ENCODE assay signal across 13 cellular contexts in the genomic region with DNA sequence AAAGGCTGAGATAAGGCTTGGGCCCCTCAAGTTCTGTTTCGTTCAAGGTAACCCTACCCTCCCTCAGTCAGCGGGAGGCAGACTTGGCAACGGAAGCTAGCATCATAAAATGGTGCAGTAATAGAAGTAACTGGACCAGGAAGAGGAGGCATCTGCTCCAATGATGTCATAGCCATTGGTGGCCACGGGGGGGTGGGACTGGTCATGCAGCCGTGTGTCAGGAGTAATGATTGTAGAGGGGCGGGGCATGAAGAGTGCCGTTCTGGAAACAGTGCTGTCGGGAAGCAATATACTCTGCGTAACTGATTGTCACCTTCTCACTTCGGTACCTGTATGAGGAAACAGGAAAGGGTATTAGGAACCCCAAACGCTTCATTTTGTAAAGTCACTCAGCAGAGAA. TPM values are rescaled to one million over a fixed set of nuclear protein-coding genes. Genes with fewer than 3 reads are reported as not detected.
DNase-seq lines count a peak whose midpoint lies in the region; ATAC-seq, FAIRE-seq and TF ChIP-seq lines count a peak whose summit lies in the region.
"Had no signal": no experiment of that assay in that cellular context is flagged by ENCODE, and none has a peak within 500 bp of the region (broad histone marks: within the 10 kb centered on the region; RNA-seq: fewer than 3 reads in every experiment).

No MANE protein-coding gene starts in this region.

- ATAC-seq in A549 = peak; percentile 74 to 80
- no peak for ATAC-seq in GM21717 (IDR thresholded peaks at IDR 0.05; ENCODE audit: unreplicated experiment)
- ATAC-seq in HG02938 (IDR thresholded peaks at IDR 0.05; ENCODE audit: unreplicated experiment) = no peak
- no peak for ATAC-seq in left lung
- ATAC-seq: stimulated activated memory B cell treated with anti-CD40 and anti-IgM and Interleukin-4, amounts not matched to agents 10 μg/mL and 1 μg/mL and 100 μg/mL, for 72 hours; T-helper 17 cell had no signal

- CTCF ChIA-PET in A549 (lab: Yijun Ruan, JAX) = interaction anchor here (1.3 kb wide), 1 partner anchor 17 kb away, joined by 4 read pairs; no protein-coding TSS in a partner anchor

- H3K4me3 Mint-ChIP-seq in glutamatergic neuron (ENCODE audit: unreplicated experiment) = no peak overlapping the region
- H3K4me3 Mint-ChIP-seq: stimulated activated memory B cell treated with anti-CD40 and anti-IgM and Interleukin-4, amounts not matched to agents 10 μg/mL and 1 μg/mL and 100 μg/mL, for 72 hours; T-helper 17 cell had no signal

- H3K4me1 Mint-ChIP-seq in glutamatergic neuron (ENCODE audit: low read depth, unreplicated experiment) = peaks cover 14% of the 10 kb centered on the region

- no peaks in the 10 kb centered on the region for H3K27me3 ChIP-seq in GM06990 (replicated peaks; ENCODE audit: control insufficient read depth, insufficient read depth, low read length)
- H3K27me3 ChIP-seq in left lung = no peaks in the 10 kb centered on the region

- FAIRE-seq in A549 (lab: Jason Lieb, UNC) = no peak

- TF ChIP-seq EP300 in A549 (IDR thresholded peaks at IDR 0.05) = no peak

- H3K27ac ChIP-seq in A549 (no peak overlapping the region), left lung (no peak overlapping the region)

- H3K4me1 ChIP-seq in A549 (no peaks in the 10 kb centered on the region), left lung (peaks cover 0 to 4% of the 10 kb centered on the region in 2 donors)

- H3K27ac Mint-ChIP-seq in glutamatergic neuron (ENCODE audit: unreplicated experiment) = peak overlapping the region; percentile 18
- H3K27ac Mint-ChIP-seq: stimulated activated memory B cell treated with anti-CD40 and anti-IgM and Interleukin-4, amounts not matched to agents 10 μg/mL and 1 μg/mL and 100 μg/mL, for 72 hours; T-helper 17 cell had no signal

- POLR2A ChIA-PET in A549 (lab: Yijun Ruan, JAX) = no interaction called here

- no peak for TF ChIP-seq POLR2A in A549 (IDR thresholded peaks at IDR 0.05; ENCODE audit: low read length)

- WGBS in A549 (ENCODE audit: missing lambda C conversion rate) = 81% methylated on average over 11 of the region's 11 CpGs

- intact Hi-C loops in left lung (cut with DNase I) = no loop called here

- H3K27me3 Mint-ChIP-seq in glutamatergic neuron (ENCODE audit: unreplicated experiment) = peaks cover 2% of the 10 kb centered on the region
- H3K27me3 Mint-ChIP-seq: stimulated activated memory B cell treated with anti-CD40 and anti-IgM and Interleukin-4, amounts not matched to agents 10 μg/mL and 1 μg/mL and 100 μg/mL, for 72 hours; T-helper 17 cell had no signal

- no peak for TF ChIP-seq RAD21 in A549 (conservative IDR thresholded peaks at IDR 0.05 in 1 of 2, IDR thresholded peaks at IDR 0.05 in 1 of 2)

- no peaks in the 10 kb centered on the region for H3K9me3 Mint-ChIP-seq in glutamatergic neuron (ENCODE audit: unreplicated experiment)
- H3K9me3 Mint-ChIP-seq: stimulated activated memory B cell treated with anti-CD40 and anti-IgM and Interleukin-4, amounts not matched to agents 10 μg/mL and 1 μg/mL and 100 μg/mL, for 72 hours had no signal

- no peak overlapping the region for H3K4me2 ChIP-seq in A549

- H3K4me3 ChIP-seq in A549 (no peak overlapping the region), GM06990 (replicated peaks; ENCODE audit: low read depth, low read length) (no peak overlapping the region), left lung (no peak overlapping the region)

- H3K36me3 Mint-ChIP-seq in glutamatergic neuron (ENCODE audit: unreplicated experiment) = no peaks in the 10 kb centered on the region

- peak; percentile 52 to 57 for DNase-seq in A549 (ENCODE audit: low read depth in 1 of 2, low spot score in 1 of 2)
- no peak for DNase-seq in GM06990 (ENCODE audit: extremely low read depth, insufficient read length)
- DNase-seq in RPMI7951 (ENCODE audit: low read depth) = peak; percentile 45
- no peak for DNase-seq in glutamatergic neuron
- no peak for DNase-seq in left lung
- DNase-seq in stimulated activated CD4-positive, alpha-beta T cell treated with anti-CD3 and anti-CD28 coated beads, Interleukin-1b, Interleukin-23, amount 100 ng/mL, for 48 hours = no peak
- DNase-seq: amygdala, KG1, NCI-H446, T-helper 17 cell had no signal

- H3K9me3 ChIP-seq in A549 (no peaks in the 10 kb centered on the region), left lung (no peaks in the 10 kb centered on the region)

- no peak for TF ChIP-seq CTCF in A549 (IDR thresholded peaks at IDR 0.05)
- peak; percentile 2 for TF ChIP-seq CTCF in GM06990 (IDR thresholded peaks at IDR 0.05; ENCODE audit: insufficient read depth, low read length, poor library complexity, severe bottlenecking)
- TF ChIP-seq CTCF in glutamatergic neuron (IDR thresholded peaks at IDR 0.05; ENCODE audit: partially characterized antibody, unreplicated experiment) = no peak
- TF ChIP-seq CTCF in left lung (IDR thresholded peaks at IDR 0.05) = no peak

- peaks cover 25% of the 10 kb centered on the region for H3K36me3 ChIP-seq in GM06990 (ENCODE audit: control insufficient read depth, insufficient read depth, low read length)
- H3K36me3 ChIP-seq in left lung = peaks cover 0 to 72% of the 10 kb centered on the region in 2 donors

TF ChIP-seq in A549, 52 proteins besides CTCF, POLR2A, EP300 and RAD21 (continues in another document):
- TF ChIP-seq HDAC2 (IDR thresholded peaks at IDR 0.05) = no peak
- TF ChIP-seq HOXB5 (CRISPR knock-in tag; IDR thresholded peaks at IDR 0.05) = no peak
- TF ChIP-seq, protein P1, sequence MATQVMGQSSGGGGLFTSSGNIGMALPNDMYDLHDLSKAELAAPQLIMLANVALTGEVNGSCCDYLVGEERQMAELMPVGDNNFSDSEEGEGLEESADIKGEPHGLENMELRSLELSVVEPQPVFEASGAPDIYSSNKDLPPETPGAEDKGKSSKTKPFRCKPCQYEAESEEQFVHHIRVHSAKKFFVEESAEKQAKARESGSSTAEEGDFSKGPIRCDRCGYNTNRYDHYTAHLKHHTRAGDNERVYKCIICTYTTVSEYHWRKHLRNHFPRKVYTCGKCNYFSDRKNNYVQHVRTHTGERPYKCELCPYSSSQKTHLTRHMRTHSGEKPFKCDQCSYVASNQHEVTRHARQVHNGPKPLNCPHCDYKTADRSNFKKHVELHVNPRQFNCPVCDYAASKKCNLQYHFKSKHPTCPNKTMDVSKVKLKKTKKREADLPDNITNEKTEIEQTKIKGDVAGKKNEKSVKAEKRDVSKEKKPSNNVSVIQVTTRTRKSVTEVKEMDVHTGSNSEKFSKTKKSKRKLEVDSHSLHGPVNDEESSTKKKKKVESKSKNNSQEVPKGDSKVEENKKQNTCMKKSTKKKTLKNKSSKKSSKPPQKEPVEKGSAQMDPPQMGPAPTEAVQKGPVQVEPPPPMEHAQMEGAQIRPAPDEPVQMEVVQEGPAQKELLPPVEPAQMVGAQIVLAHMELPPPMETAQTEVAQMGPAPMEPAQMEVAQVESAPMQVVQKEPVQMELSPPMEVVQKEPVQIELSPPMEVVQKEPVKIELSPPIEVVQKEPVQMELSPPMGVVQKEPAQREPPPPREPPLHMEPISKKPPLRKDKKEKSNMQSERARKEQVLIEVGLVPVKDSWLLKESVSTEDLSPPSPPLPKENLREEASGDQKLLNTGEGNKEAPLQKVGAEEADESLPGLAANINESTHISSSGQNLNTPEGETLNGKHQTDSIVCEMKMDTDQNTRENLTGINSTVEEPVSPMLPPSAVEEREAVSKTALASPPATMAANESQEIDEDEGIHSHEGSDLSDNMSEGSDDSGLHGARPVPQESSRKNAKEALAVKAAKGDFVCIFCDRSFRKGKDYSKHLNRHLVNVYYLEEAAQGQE (IDR thresholded peaks at IDR 0.05) = no peak
- no peak for TF ChIP-seq RARB (CRISPR knock-in tag; IDR thresholded peaks at IDR 0.05)
- TF ChIP-seq ZSCAN20 (CRISPR knock-in tag; IDR thresholded peaks at IDR 0.05) = no peak
- TF ChIP-seq EHF (CRISPR knock-in tag; IDR thresholded peaks at IDR 0.05) = no peak
- no peak for TF ChIP-seq HOXB13 (CRISPR knock-in tag; IDR thresholded peaks at IDR 0.05; ENCODE audit: low read depth)
- TF ChIP-seq NFE2L2 (conservative IDR thresholded peaks at IDR 0.05; ENCODE audit: low read length) = no peak
- no peak for TF ChIP-seq ESRRA (IDR thresholded peaks at IDR 0.05; ENCODE audit: borderline replicate concordance, low read length)
- no peak for TF ChIP-seq RCOR1 (IDR thresholded peaks at IDR 0.05; ENCODE audit: low read depth, low read length)
- TF ChIP-seq SREBF2 (IDR thresholded peaks at IDR 0.05) = no peak
- TF ChIP-seq TP53 (CRISPR knock-in tag; IDR thresholded peaks at IDR 0.05) = no peak
- TF ChIP-seq, protein P2, sequence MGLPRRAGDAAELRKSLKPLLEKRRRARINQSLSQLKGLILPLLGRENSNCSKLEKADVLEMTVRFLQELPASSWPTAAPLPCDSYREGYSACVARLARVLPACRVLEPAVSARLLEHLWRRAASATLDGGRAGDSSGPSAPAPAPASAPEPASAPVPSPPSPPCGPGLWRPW (IDR thresholded peaks at IDR 0.05) = no peak

RNA-seq across cellular contexts. Expression of a gene that starts 6.9 kb away (rescaled TPM):
- polyA plus RNA-seq in A549 (2011; rRNA removed) (27.0 and 33.9 TPM in 2 replicates), A549 (2017; fragmentation: RNase III; extraction: RNeasy Plus Mini Kit Qiagen cat#74134 plus additional on column Dnase treatment) (33.8 to 39.5 TPM (median 35.7 TPM) in 3 replicates)
- 18.6 and 24.6 TPM in 2 replicates for polyA plus RNA-seq in A549 (2012; cell fraction: cytosol; rRNA removed)
- 5.7 and 11.5 TPM in 2 replicates for polyA plus RNA-seq in A549 (2012; cell fraction: nucleus; rRNA removed)
- polyA minus RNA-seq in A549 (2011; rRNA and poly(A)+ RNA removed) = 24.3 and 25.3 TPM in 2 replicates
- 23.4 and 23.7 TPM in 2 replicates for total RNA-seq in RPMI7951 (2014; rRNA removed; shearing (Covaris generic))
- total RNA-seq in glutamatergic neuron (ENCODE audit: unreplicated experiment) (30.1 TPM), left lung (10 to 100 TPM; 27.2 to 28.0 TPM)

RNA-seq across cellular contexts. Expression of a gene that starts 20.9 kb away (rescaled TPM):
- polyA plus RNA-seq in A549 (2011; rRNA removed) = 23.0 and 23.6 TPM in 2 replicates
- 10.5 and 11.2 TPM in 2 replicates for polyA plus RNA-seq in A549 (2012; cell fraction: cytosol; rRNA removed)
- polyA plus RNA-seq in A549 (2012; cell fraction: nucleus; rRNA removed) = 11.7 and 20.3 TPM in 2 replicates
- polyA plus RNA-seq in A549 (2017; fragmentation: RNase III; extraction: RNeasy Plus Mini Kit Qiagen cat#74134 plus additional on column Dnase treatment) = 15.5 to 15.9 TPM (median 15.6 TPM) in 3 replicates
- 23.3 and 25.2 TPM in 2 replicates for polyA minus RNA-seq in A549 (2011; rRNA and poly(A)+ RNA removed)
- 12.5 and 12.7 TPM in 2 replicates for total RNA-seq in RPMI7951 (2014; rRNA removed; shearing (Covaris generic))
- total RNA-seq in glutamatergic neuron (ENCODE audit: unreplicated experiment) = 25.2 TPM
- 10 to 100 TPM; 13.6 to 15.1 TPM for total RNA-seq in left lung

RNA-seq across cellular contexts. Expression of a gene that starts 53.9 kb away (rescaled TPM):
- polyA plus RNA-seq in A549 (2011; rRNA removed) (52.1 and 67.1 TPM in 2 replicates), A549 (2017; fragmentation: RNase III; extraction: RNeasy Plus Mini Kit Qiagen cat#74134 plus additional on column Dnase treatment) (21.1 to 21.3 TPM (median 21.3 TPM) in 3 replicates)
- 10.1 and 11.4 TPM in 2 replicates for polyA plus RNA-seq in A549 (2012; cell fraction: cytosol; rRNA removed)
- 12.0 and 12.9 TPM in 2 replicates for polyA plus RNA-seq in A549 (2012; cell fraction: nucleus; rRNA removed)
- polyA minus RNA-seq in A549 (2011; rRNA and poly(A)+ RNA removed) = 48.0 and 49.3 TPM in 2 replicates
- total RNA-seq in RPMI7951 (2014; rRNA removed; shearing (Covaris generic)) = 27.6 and 27.8 TPM in 2 replicates
- total RNA-seq in glutamatergic neuron (ENCODE audit: unreplicated experiment) (54.5 TPM), left lung (10 to 100 TPM; 46.4 to 55.2 TPM)

Comparison
In these comparisons a context has a peak if more than half of its experiments do, and no peak if none do; other contexts are left out.
1. ATAC-seq: peak in A549 (2 of 2); none in GM21717 (single experiment), HG02938 (single experiment) and left lung (single experiment).
2. DNase-seq: peak in A549 (2 of 2) and RPMI7951 (single experiment); none in GM06990 (single experiment), glutamatergic neuron (single experiment), left lung (0 of 2) and stimulated activated CD4-positive, alpha-beta T cell treated with anti-CD3 and anti-CD28 coated beads, Interleukin-1b, Interleukin-23, amount 100 ng/mL, for 48 hours (single experiment).